7 cellular contexts compared by ENCODE assay signal in the genomic region with DNA sequence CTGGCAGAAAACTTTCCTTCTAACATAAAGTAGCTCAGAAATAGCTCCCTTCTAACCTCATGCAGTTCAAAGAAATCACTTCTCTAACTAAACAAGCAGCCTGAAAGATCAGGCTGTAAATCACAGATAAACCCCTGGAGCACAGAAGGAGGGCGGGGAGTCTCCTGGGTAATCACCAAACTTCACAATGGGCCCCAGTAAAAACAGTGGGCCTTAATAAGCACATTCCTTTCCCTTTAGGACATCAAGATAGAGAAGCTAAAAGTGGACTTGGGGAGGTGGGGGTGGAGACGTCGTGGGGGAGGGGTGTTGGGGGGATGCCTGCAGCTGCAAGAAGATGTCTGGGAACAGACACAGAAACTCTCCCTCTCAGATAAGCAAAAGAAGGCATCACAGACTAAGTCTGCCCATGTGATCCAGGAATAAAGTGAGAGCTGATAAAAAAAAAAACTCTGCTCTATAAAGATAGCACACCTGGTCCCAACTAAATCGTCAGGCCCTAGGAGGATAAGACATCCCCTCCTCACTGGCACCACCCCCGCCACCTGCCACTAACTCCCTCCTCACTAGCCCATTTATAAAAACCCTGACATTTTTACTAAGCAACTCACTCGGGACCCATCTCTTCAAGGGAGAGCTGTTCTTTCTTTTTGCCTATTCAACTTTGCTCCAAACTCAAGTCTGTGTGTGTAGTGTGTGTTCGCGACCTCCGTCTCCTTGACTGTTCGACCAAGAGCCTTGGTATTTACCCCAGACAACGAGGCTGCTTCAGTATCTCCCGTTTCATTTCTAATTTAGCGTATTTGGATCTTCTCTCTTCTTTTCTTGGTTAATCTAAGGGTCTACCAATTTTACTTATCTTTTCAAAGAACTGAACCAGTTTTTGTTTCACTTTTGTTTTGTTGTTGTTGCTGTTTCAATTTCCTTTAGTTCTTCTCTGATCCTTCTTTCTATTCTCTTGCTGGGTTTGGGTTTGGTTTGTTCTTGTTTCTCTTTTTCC. TPM values are rescaled to one million over a fixed set of nuclear protein-coding genes. Genes with fewer than 3 reads are reported as not detected.
DNase-seq lines count a peak whose midpoint lies in the region; ATAC-seq and TF ChIP-seq lines count a peak whose summit lies in the region.

No MANE protein-coding gene starts in this region.

- peaks cover 36% of the 10 kb centered on the region for H3F3A ChIP-seq in smooth muscle cell (ENCODE audit: low read depth)

- ATAC-seq in GM18868 (IDR thresholded peaks at IDR 0.05; ENCODE audit: unreplicated experiment) = peak; percentile 47

- H3K4me3 ChIP-seq in LNCaP clone FGC (ENCODE audit: low read depth, low read length) = peak overlapping the region; percentile 31
- peak overlapping the region; percentile 44 for H3K4me3 ChIP-seq in astrocyte of the cerebellum (ENCODE audit: low read depth, low read length)
- peak overlapping the region; percentile 56 for H3K4me3 ChIP-seq in iPS-20b (ENCODE audit: low read length)
- H3K4me3 ChIP-seq in smooth muscle cell = peak overlapping the region; percentile 60

- WGBS in smooth muscle cell (ENCODE audit: low lambda C conversion rate) = 2% methylated on average over 13 of the region's 13 CpGs

- TF ChIP-seq CTCF in LNCaP clone FGC (IDR thresholded peaks at IDR 0.05; ENCODE audit: control insufficient read depth, extremely low read depth, insufficient read depth) (no peak), astrocyte of the cerebellum (IDR thresholded peaks at IDR 0.05; ENCODE audit: low read depth, low read length, missing control alignments) (no peak), smooth muscle cell (IDR thresholded peaks at IDR 0.05; ENCODE audit: borderline replicate concordance, insufficient read depth, poor library complexity, severe bottlenecking) (no peak)

- H3K79me2 ChIP-seq in smooth muscle cell (ENCODE audit: low read depth) = peaks cover 3% of the 10 kb centered on the region

- H3K9ac ChIP-seq in iPS-20b (ENCODE audit: low read depth, low read length) (peak overlapping the region; percentile 19; the same call in 1 of the 2 replicates), smooth muscle cell (ENCODE audit: low read depth) (peak overlapping the region; percentile 87)

- H3K27me3 ChIP-seq in iPS-20b (ENCODE audit: insufficient read depth, low read length) (peaks cover 31% of the 10 kb centered on the region; the same call in 1 of the 2 replicates), smooth muscle cell (ENCODE audit: low read depth) (no peaks in the 10 kb centered on the region)

- H2AFZ ChIP-seq in smooth muscle cell (ENCODE audit: low read depth) = peak overlapping the region; percentile 87

- no peaks in the 10 kb centered on the region for H4K20me1 ChIP-seq in smooth muscle cell (ENCODE audit: low read depth)

- peak overlapping the region; percentile 90 for H3K4me2 ChIP-seq in smooth muscle cell

- DNase-seq in LNCaP clone FGC (ENCODE audit: low read depth) (no peak), astrocyte of the cerebellum (ENCODE audit: low read depth) (no peak), smooth muscle cell (lab: John Stamatoyannopoulos, UW; ENCODE audit: unreplicated experiment) (no peak), NCI-H187 (lab: John Stamatoyannopoulos, UW) (no peak)
- no peak for DNase-seq in stimulated activated CD4-positive, alpha-beta T cell treated with anti-CD3 and anti-CD28 coated beads, Interleukin-4, amount 100 ng/mL, for 4 hours

- H3K4me1 ChIP-seq in iPS-20b (ENCODE audit: insufficient read depth, low read length) (peaks cover 37% of the 10 kb centered on the region; the same call in 1 of the 2 replicates), smooth muscle cell (ENCODE audit: low read depth) (peaks cover 59% of the 10 kb centered on the region)

- H3K36me3 ChIP-seq in iPS-20b (ENCODE audit: insufficient read depth, low read depth, low read length) = no peaks in the 10 kb centered on the region
- H3K36me3 ChIP-seq in smooth muscle cell (ENCODE audit: low read depth) = no peaks in the 10 kb centered on the region

- H3K9me3 ChIP-seq in iPS-20b (ENCODE audit: insufficient read depth, low read depth, low read length) = no peaks in the 10 kb centered on the region
- H3K9me3 ChIP-seq in smooth muscle cell (replicated peaks; ENCODE audit: low read depth) = no peaks in the 10 kb centered on the region

- H3K27ac ChIP-seq in iPS-20b (ENCODE audit: low read length) (no peak overlapping the region), smooth muscle cell (ENCODE audit: low read depth) (peak overlapping the region; percentile 88)

- in situ Hi-C loops in astrocyte of the cerebellum (cut with HindIII; ENCODE audit: low sequenced_read_pairs) = no loop called here

RNA-seq across cellular contexts. Expression of gene DNAJC15, which starts 31.7 kb away (rescaled TPM):
- total RNA-seq in smooth muscle cell = 4.3 and 4.4 TPM in 2 replicates
- 6.9 and 15.6 TPM in 2 replicates for polyA plus RNA-seq in smooth muscle cell
